27 cellular contexts compared by ENCODE assay signal in genomic region chr15:59680346-59680745, GRCh38.
"Had no signal": no experiment of that assay in that cellular context is flagged by ENCODE, and none has a peak within 500 bp of the region (broad histone marks: within the 10 kb centered on the region; RNA-seq: fewer than 3 reads in every experiment).

No MANE protein-coding gene starts in this region.

- H3K27me3 Mint-ChIP-seq: progenitor cell of endocrine pancreas; stimulated activated naive B cell treated with anti-CD40 and anti-IgM and Interleukin-4, amounts not matched to agents 10 μg/mL and 1 μg/mL and 100 μg/mL, for 72 hours; stimulated activated naive CD8-positive, alpha-beta T cell treated with anti-CD3 and anti-CD28 coated beads, Interleukin-15, Interleukin-2, amounts not matched to agents 100 ng/mL and 50 ng/mL, for 24 hours had no signal

- H3K4me1 Mint-ChIP-seq: neural progenitor cell had no signal

- H3K27ac ChIP-seq: neural progenitor cell, ovary, parathyroid adenoma, psoas muscle, right lobe of liver, sigmoid colon, stomach, thoracic aorta, thyroid gland, tibial nerve, upper lobe of left lung, vagina had no signal

- H3K9me3 ChIP-seq: ovary, psoas muscle, right lobe of liver, sigmoid colon, stomach, thoracic aorta, thyroid gland, tibial nerve, upper lobe of left lung, vagina had no signal

- H3K9ac ChIP-seq: neural progenitor cell, parathyroid adenoma had no signal

- DNase-seq: occipital lobe; ovary; posterior cingulate gyrus; psoas muscle; right cardiac atrium; right lobe of liver; sigmoid colon; small intestine; stimulated activated CD4-positive, alpha-beta T cell treated with anti-CD3 and anti-CD28 coated beads, Interleukin-15, amount 100 ng/mL, for 24 hours; stimulated activated CD4-positive, alpha-beta T cell treated with anti-CD3 and anti-CD28 coated beads, Interleukin-2, amount 100 ng/mL, for 24 hours; stimulated activated CD4-positive, alpha-beta T cell treated with anti-CD3 and anti-CD28 coated beads, Interleukin-2, amount 100 ng/mL, for 48 hours; stimulated activated CD4-positive, alpha-beta T cell treated with anti-CD3 and anti-CD28 coated beads, Interleukin-4, amount 100 ng/mL, for 24 hours; stimulated activated naive B cell treated with anti-CD40 and anti-IgM and Interleukin-4, amounts not matched to agents 10 μg/mL and 1 μg/mL and 100 μg/mL, for 72 hours; stimulated activated naive CD4-positive, alpha-beta T cell treated with Interleukin-2 at 50 U/mL for 16 hours; stomach; thyroid gland; trophoblast cell; upper lobe of left lung had no signal

- H3K27me3 ChIP-seq: neural progenitor cell, ovary, right lobe of liver, sigmoid colon, stomach, thyroid gland, tibial nerve, upper lobe of left lung, vagina had no signal

- H3K4me1 ChIP-seq: neural progenitor cell, parathyroid adenoma had no signal

- H3K36me3 ChIP-seq: ovary had no signal

- H3K27ac Mint-ChIP-seq: nephron; neural progenitor cell; progenitor cell of endocrine pancreas; stimulated activated effector memory CD8-positive, alpha-beta T cell treated with anti-CD3 and anti-CD28 coated beads, Interleukin-12 subunit alpha, Interleukin-12 subunit beta, amount 100 ng/mL, for 72 hours; stimulated activated naive B cell treated with anti-CD40 and anti-IgM and Interleukin-4, amounts not matched to agents 10 μg/mL and 1 μg/mL and 100 μg/mL, for 72 hours; stimulated activated naive CD8-positive, alpha-beta T cell treated with anti-CD3 and anti-CD28 coated beads, Interleukin-15, Interleukin-2, amounts not matched to agents 100 ng/mL and 50 ng/mL, for 24 hours had no signal

- ATAC-seq: psoas muscle; right cardiac atrium; stimulated activated effector memory CD8-positive, alpha-beta T cell treated with anti-CD3 and anti-CD28 coated beads, Interleukin-12 subunit alpha, Interleukin-12 subunit beta, amount 100 ng/mL, for 72 hours; stimulated activated naive B cell treated with anti-CD40 and anti-IgM and Interleukin-4, amounts not matched to agents 10 μg/mL and 1 μg/mL and 100 μg/mL, for 72 hours had no signal

- H3K4me3 Mint-ChIP-seq: nephron; neural progenitor cell; stimulated activated effector memory CD8-positive, alpha-beta T cell treated with anti-CD3 and anti-CD28 coated beads, Interleukin-12 subunit alpha, Interleukin-12 subunit beta, amount 100 ng/mL, for 72 hours; stimulated activated naive B cell treated with anti-CD40 and anti-IgM and Interleukin-4, amounts not matched to agents 10 μg/mL and 1 μg/mL and 100 μg/mL, for 72 hours; stimulated activated naive CD8-positive, alpha-beta T cell treated with anti-CD3 and anti-CD28 coated beads, Interleukin-15, Interleukin-2, amounts not matched to agents 100 ng/mL and 50 ng/mL, for 24 hours had no signal

- H3K4me3 ChIP-seq: neural progenitor cell, ovary, psoas muscle, right lobe of liver, sigmoid colon, stomach, thoracic aorta, thyroid gland, tibial nerve, upper lobe of left lung, vagina had no signal

- H3K9me3 Mint-ChIP-seq: nephron; neural progenitor cell; stimulated activated effector memory CD8-positive, alpha-beta T cell treated with anti-CD3 and anti-CD28 coated beads, Interleukin-12 subunit alpha, Interleukin-12 subunit beta, amount 100 ng/mL, for 72 hours; stimulated activated naive B cell treated with anti-CD40 and anti-IgM and Interleukin-4, amounts not matched to agents 10 μg/mL and 1 μg/mL and 100 μg/mL, for 72 hours; stimulated activated naive CD8-positive, alpha-beta T cell treated with anti-CD3 and anti-CD28 coated beads, Interleukin-15, Interleukin-2, amounts not matched to agents 100 ng/mL and 50 ng/mL, for 24 hours had no signal
